9 cellular contexts compared by ENCODE assay signal in genomic region chr5:93582677-93583524, GRCh38. TPM values are rescaled to one million over a fixed set of nuclear protein-coding genes. Genes with fewer than 3 reads are reported as not detected.
DNase-seq lines count a peak whose midpoint lies in the region; ATAC-seq, FAIRE-seq and TF ChIP-seq lines count a peak whose summit lies in the region.
"Had no signal": no experiment of that assay in that cellular context is flagged by ENCODE, and none has a peak within 500 bp of the region (broad histone marks: within the 10 kb centered on the region; RNA-seq: fewer than 3 reads in every experiment).

TSS of gene NR2F1 (plus strand) at chr5:93583222. CDS start at chr5:93585024, 1,802 bp downstream.

- H3K79me2 ChIP-seq in HepG2 (ENCODE audit: insufficient read depth, low read length) = peaks cover 35% of the 10 kb centered on the region

- CTCF ChIA-PET in HepG2 (lab: Yijun Ruan, JAX; ENCODE audit: low intra/inter-chr PET ratio, low total read pairs) = no interaction called here

- no peaks in the 10 kb centered on the region for H3K9me3 ChIP-seq in HepG2 (ENCODE audit: low read length)
- H3K9me3 ChIP-seq in testis = no peaks in the 10 kb centered on the region

- H4K20me1 ChIP-seq in HepG2 (ENCODE audit: insufficient read depth, low read length) = peaks cover 19% of the 10 kb centered on the region; the same call in 1 of the 2 replicates

- no peak for TF ChIP-seq RAD21 in HepG2 (CRISPR knock-in tag; IDR thresholded peaks at IDR 0.05)

- peaks cover 26% of the 10 kb centered on the region for H3K4me1 ChIP-seq in HepG2 (ENCODE audit: insufficient read depth, low read length)
- peaks cover 10% of the 10 kb centered on the region for H3K4me1 ChIP-seq in testis

- DNase-seq in Daoy (ENCODE audit: low read depth) (peak; percentile 90), HuH-7 (ENCODE audit: low spot score) (peak; percentile 97), OCI-M1 (lab: John Stamatoyannopoulos, UW) (peak; percentile 99), cerebellum (ENCODE audit: low spot score) (peak; percentile 90), HepG2 (ENCODE audit: low spot score) (peak; percentile 99), testis (peak; percentile 82)

- no peak within 1 kb of the TSS for H2AFZ ChIP-seq in HepG2 (ENCODE audit: low read length)

- BruUV-seq in HepG2 (replicated peaks; lab: Mats Ljungman, UMichigan) = no TSS peak

- H3K36me3 ChIP-seq in HepG2 (replicated peaks in 1 of 2; ENCODE audit: control insufficient read depth in 1 of 2, insufficient read depth in 2 of 2, low read length in 2 of 2) (peaks cover 2 to 7% of the 10 kb centered on the region in 2 experiments; a peak in 2 of 5 replicates), testis (ENCODE audit: low read depth, missing control alignments) (no peaks in the 10 kb centered on the region)

- H3K4me3 ChIP-seq in HepG2 (replicated peaks in 1 of 3; ENCODE audit: insufficient read depth in 1 of 3, low read depth in 2 of 3, low read length in 3 of 3) = peak within 1 kb of the TSS; percentile 90 to 96 (median 95)
- H3K4me3 ChIP-seq in testis = peak within 1 kb of the TSS; percentile 63 to 72

- ATAC-seq in HepG2 (peak; percentile 77), HG03565 (IDR thresholded peaks at IDR 0.05; ENCODE audit: unreplicated experiment) (no peak), HG03280 (IDR thresholded peaks at IDR 0.05; ENCODE audit: unreplicated experiment) (no peak)

- intact Hi-C loops in HepG2 (cut with micrococcal nuclease; ENCODE audit: unreplicated experiment) = loop anchor here (1.0 to 5.0 kb wide), 11 partner anchors 24 to 696 kb away; a partner anchor contains a TSS
- intact Hi-C loops in testis (cut with DNase I; ENCODE audit: low total_unique reads) = no loop called here

- peak in 1 of 2 experiments; percentile 96; a peak in 2 of 4 replicates for TF ChIP-seq POLR2A in HepG2 (IDR thresholded peaks at IDR 0.05; ENCODE audit: insufficient read depth in 1 of 2, low read depth in 2 of 2, low read length in 2 of 2)
- TF ChIP-seq POLR2A in testis (IDR thresholded peaks at IDR 0.05) = no peak

- H3K9ac ChIP-seq in HepG2 (ENCODE audit: insufficient read depth, low read depth, low read length) = peak within 1 kb of the TSS; percentile 86

- POLR2A ChIA-PET in HepG2 (lab: Yijun Ruan, JAX) = interaction anchor here (0.6 to 1.6 kb wide), 19 partner anchors 8 to 697 kb away, joined by 3 to 13 read pairs (median 3); no protein-coding TSS in a partner anchor

- in situ Hi-C loops in HepG2 (cut with HindIII; ENCODE audit: extremely low pct_ligation_motif_present, low pct_unique_long_range_greater_than_20kb) = loop anchor here (5.0 to 10.0 kb wide), 3 partner anchors 209 to 696 kb away; no protein-coding TSS in a partner anchor

- WGBS in HepG2 (ENCODE audit: low lambda C conversion rate) = under 1% methylated on average over 21 of the region's 21 CpGs
- WGBS in testis, 2 donors = 1 to 3% methylated on average over 21 of the region's 21 CpGs

- peak within 1 kb of the TSS; percentile 97 for H3K4me2 ChIP-seq in HepG2 (ENCODE audit: low read depth, low read length)

- peak; percentile 36 to 47; a peak in 1 of 4 replicates for TF ChIP-seq EP300 in HepG2 (IDR thresholded peaks at IDR 0.05; ENCODE audit: low read depth in 2 of 2, low read length in 2 of 2)
- no peak for TF ChIP-seq EP300 in HepG2 (CRISPR knock-in tag; IDR thresholded peaks at IDR 0.05; ENCODE audit: borderline replicate concordance)

- no peak for TF ChIP-seq CTCF in HepG2 (CRISPR knock-in tag; IDR thresholded peaks at IDR 0.05)
- TF ChIP-seq CTCF in testis (IDR thresholded peaks at IDR 0.05) = peak; percentile 99 to 100 (median 100)

- H3K27ac ChIP-seq in HepG2 (ENCODE audit: extremely low read length, insufficient read depth, low read length) (peak within 1 kb of the TSS; percentile 92), testis (peak within 1 kb of the TSS in 1 of 2 donors; percentile 77)

- peak; percentile 96 for FAIRE-seq in HepG2 (lab: Jason Lieb, UNC)

- H3K27me3 ChIP-seq in HepG2 (ENCODE audit: control insufficient read depth in 1 of 2, insufficient read depth in 2 of 2, low read length in 2 of 2) (peaks cover 3 to 22% of the 10 kb centered on the region in 2 experiments; a peak in 3 of 5 replicates), testis (no peaks in the 10 kb centered on the region)

TF ChIP-seq in HepG2, 621 proteins besides CTCF, POLR2A, EP300 and RAD21 (continues in another document):
- TF ChIP-seq KLF9 (CRISPR knock-in tag; IDR thresholded peaks at IDR 0.05; ENCODE audit: low read depth) (no peak), TARDBP (CRISPR knock-in tag; IDR thresholded peaks at IDR 0.05) (peak; percentile 94), RORA (CRISPR knock-in tag; IDR thresholded peaks at IDR 0.05) (no peak), HES4 (CRISPR knock-in tag; IDR thresholded peaks at IDR 0.05; ENCODE audit: borderline replicate concordance) (no peak), NAIF1 (CRISPR knock-in tag; IDR thresholded peaks at IDR 0.05; ENCODE audit: borderline replicate concordance) (peak; percentile 66; the same call in 1 of the 2 replicates), ZFP36 (IDR thresholded peaks at IDR 0.05; ENCODE audit: borderline replicate concordance, low read depth, low read length, partially characterized antibody) (peak; percentile 36), ZNF556 (CRISPR knock-in tag; IDR thresholded peaks at IDR 0.05; ENCODE audit: borderline replicate concordance) (peak; percentile 88), AKAP8 (CRISPR knock-in tag; IDR thresholded peaks at IDR 0.05) (peak; percentile 58; the same call in 1 of the 2 replicates)
- TF ChIP-seq, protein P1, sequence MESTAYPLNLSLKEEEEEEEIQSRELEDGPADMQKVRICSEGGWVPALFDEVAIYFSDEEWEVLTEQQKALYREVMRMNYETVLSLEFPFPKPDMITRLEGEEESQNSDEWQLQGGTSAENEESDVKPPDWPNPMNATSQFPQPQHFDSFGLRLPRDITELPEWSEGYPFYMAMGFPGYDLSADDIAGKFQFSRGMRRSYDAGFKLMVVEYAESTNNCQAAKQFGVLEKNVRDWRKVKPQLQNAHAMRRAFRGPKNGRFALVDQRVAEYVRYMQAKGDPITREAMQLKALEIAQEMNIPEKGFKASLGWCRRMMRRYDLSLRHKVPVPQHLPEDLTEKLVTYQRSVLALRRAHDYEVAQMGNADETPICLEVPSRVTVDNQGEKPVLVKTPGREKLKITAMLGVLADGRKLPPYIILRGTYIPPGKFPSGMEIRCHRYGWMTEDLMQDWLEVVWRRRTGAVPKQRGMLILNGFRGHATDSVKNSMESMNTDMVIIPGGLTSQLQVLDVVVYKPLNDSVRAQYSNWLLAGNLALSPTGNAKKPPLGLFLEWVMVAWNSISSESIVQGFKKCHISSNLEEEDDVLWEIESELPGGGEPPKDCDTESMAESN (CRISPR knock-in tag; conservative IDR thresholded peaks at IDR 0.05) = peak; percentile 69; the same call in 1 of the 2 replicates
- TF ChIP-seq, protein P2, sequence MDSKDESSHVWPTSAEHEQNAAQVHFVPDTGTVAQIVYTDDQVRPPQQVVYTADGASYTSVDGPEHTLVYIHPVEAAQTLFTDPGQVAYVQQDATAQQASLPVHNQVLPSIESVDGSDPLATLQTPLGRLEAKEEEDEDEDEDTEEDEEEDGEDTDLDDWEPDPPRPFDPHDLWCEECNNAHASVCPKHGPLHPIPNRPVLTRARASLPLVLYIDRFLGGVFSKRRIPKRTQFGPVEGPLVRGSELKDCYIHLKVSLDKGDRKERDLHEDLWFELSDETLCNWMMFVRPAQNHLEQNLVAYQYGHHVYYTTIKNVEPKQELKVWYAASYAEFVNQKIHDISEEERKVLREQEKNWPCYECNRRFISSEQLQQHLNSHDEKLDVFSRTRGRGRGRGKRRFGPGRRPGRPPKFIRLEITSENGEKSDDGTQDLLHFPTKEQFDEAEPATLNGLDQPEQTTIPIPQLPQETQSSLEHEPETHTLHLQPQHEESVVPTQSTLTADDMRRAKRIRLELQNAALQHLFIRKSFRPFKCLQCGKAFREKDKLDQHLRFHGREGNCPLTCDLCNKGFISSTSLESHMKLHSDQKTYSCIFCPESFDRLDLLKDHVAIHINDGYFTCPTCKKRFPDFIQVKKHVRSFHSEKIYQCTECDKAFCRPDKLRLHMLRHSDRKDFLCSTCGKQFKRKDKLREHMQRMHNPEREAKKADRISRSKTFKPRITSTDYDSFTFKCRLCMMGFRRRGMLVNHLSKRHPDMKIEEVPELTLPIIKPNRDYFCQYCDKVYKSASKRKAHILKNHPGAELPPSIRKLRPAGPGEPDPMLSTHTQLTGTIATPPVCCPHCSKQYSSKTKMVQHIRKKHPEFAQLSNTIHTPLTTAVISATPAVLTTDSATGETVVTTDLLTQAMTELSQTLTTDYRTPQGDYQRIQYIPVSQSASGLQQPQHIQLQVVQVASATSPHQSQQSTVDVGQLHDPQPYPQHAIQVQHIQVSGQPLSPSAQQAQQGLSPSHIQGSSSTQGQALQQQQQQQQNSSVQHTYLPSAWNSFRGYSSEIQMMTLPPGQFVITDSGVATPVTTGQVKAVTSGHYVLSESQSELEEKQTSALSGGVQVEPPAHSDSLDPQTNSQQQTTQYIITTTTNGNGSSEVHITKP (CRISPR knock-in tag; IDR thresholded peaks at IDR 0.05; ENCODE audit: low read depth) = peak; percentile 78; the same call in 1 of the 2 replicates

RNA-seq across cellular contexts. Expression of gene NR2F1, which starts in this region (rescaled TPM):
- total RNA-seq in Daoy (2014; rRNA removed; shearing (Covaris generic)) = 7.3 and 10.0 TPM in 2 replicates
- 97.7 TPM for total RNA-seq in cerebellum
- total RNA-seq in HepG2 (2016; rRNA removed; fragmentation: Illumina TruSeq; extraction: Trizol) = 14.0 and 17.1 TPM in 2 replicates
- total RNA-seq in HepG2 (2016; cell fraction: cytosol; rRNA removed; fragmentation: Illumina TruSeq; extraction: Trizol; ENCODE audit: low read depth) = 4.3 and 4.6 TPM in 2 replicates
- 12.7 and 15.6 TPM in 2 replicates for total RNA-seq in HepG2 (2016; cell fraction: insoluble cytoplasmic fraction; rRNA removed; fragmentation: Illumina TruSeq; extraction: Trizol)
- 12.0 and 12.1 TPM in 2 replicates for total RNA-seq in HepG2 (2016; cell fraction: membrane; rRNA removed; fragmentation: Illumina TruSeq; extraction: Trizol)
- total RNA-seq in HepG2 (2016; cell fraction: nucleus; rRNA removed; fragmentation: Illumina TruSeq; extraction: Trizol) = 14.7 and 16.7 TPM in 2 replicates
- 59.7 and 76.5 TPM in 2 replicates for polyA plus RNA-seq in HepG2 (2011; rRNA removed)
- 48.3 and 60.7 TPM in 2 replicates for polyA plus RNA-seq in HepG2 (2011; cell fraction: cytosol; rRNA removed)
- polyA plus RNA-seq in HepG2 (2011; cell fraction: nucleus; rRNA removed) = 179 and 207 TPM in 2 replicates
- 28.9 and 65.9 TPM in 2 replicates for polyA plus RNA-seq in HepG2 (2012)
- 1.4 and 2.1 TPM in 2 replicates for polyA plus RNA-seq in HepG2 (2016; cell fraction: cytosol; fragmentation: Illumina TruSeq; extraction: Trizol; ENCODE audit: low read depth)
- 16.0 and 19.7 TPM in 2 replicates for polyA plus RNA-seq in HepG2 (2016; cell fraction: insoluble cytoplasmic fraction; fragmentation: Illumina TruSeq; extraction: Trizol; ENCODE audit: low read depth)
- polyA plus RNA-seq in HepG2 (2016; cell fraction: membrane; fragmentation: Illumina TruSeq; extraction: Trizol; ENCODE audit: low read depth) = 4.8 and 5.9 TPM in 2 replicates
- 37.8 and 39.6 TPM in 2 replicates for polyA plus RNA-seq in HepG2 (2016; cell fraction: nucleus; fragmentation: Illumina TruSeq; extraction: Trizol; ENCODE audit: insufficient read depth, low read depth)
- 62.1 and 114 TPM in 2 replicates for polyA minus RNA-seq in HepG2 (2011; rRNA and poly(A)+ RNA removed; ENCODE audit: low replicate concordance)
- 46.9 and 57.0 TPM in 2 replicates for polyA minus RNA-seq in HepG2 (2011; cell fraction: cytosol; rRNA and poly(A)+ RNA removed)
- 29.7 and 42.6 TPM in 2 replicates for polyA minus RNA-seq in HepG2 (2011; cell fraction: nucleus; rRNA and poly(A)+ RNA removed)
- total RNA-seq in testis = 10 to 100 TPM; 16.0 to 22.7 TPM
- polyA plus RNA-seq in testis (ENCODE audit: insufficient read depth, low read depth, low replicate concordance) = 16.9 TPM
- total RNA-seq: activated naive CD4-positive, alpha-beta T cell treated with anti-CD3 and anti-CD28 coated beads, Interleukin-2, amount 50 U/mL, for 72 hours had no signal
